8 cellular contexts compared by ENCODE assay signal in the genomic region with DNA sequence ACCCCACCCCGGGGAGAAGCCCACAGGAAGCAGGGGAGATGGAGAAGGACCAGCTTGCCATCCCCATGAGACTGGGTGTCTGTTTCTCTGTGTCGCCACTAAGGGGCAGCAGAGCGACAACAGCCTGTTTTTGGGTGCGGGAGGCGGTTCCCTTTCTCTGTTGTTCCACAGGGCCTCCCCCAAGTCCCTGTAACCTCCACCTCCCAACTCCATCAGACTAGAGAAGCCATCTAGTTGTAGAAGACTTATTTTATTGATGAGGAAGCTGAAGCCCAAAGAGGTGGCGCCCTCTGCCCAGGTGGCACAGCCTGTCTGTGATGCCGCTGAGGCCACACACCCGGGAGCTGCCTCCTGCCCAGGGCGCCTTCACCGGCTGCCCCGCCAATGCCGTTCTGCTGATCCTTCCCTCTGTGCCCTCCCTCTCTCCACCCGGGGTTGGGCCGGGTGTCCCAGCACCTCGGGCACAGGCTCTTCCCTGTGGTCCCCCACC. TPM values are rescaled to one million over a fixed set of nuclear protein-coding genes. Genes with fewer than 3 reads are reported as not detected.
A peak's percentile ranks its signal among the peaks of the same experiment; 100 is the strongest.
DNase-seq lines count a peak whose midpoint lies in the region; ATAC-seq and TF ChIP-seq lines count a peak whose summit lies in the region.
"Had no signal": no experiment of that assay in that cellular context is flagged by ENCODE, and none has a peak within 500 bp of the region (broad histone marks: within the 10 kb centered on the region; RNA-seq: fewer than 3 reads in every experiment).

No MANE protein-coding gene starts in this region.

- no peak for ATAC-seq in HG02885 (IDR thresholded peaks at IDR 0.05; ENCODE audit: poor library complexity, unreplicated experiment)

- H3K9me3 ChIP-seq in MG63 (no peaks in the 10 kb centered on the region), hepatocyte (ENCODE audit: low read depth) (no peaks in the 10 kb centered on the region)

- no peaks in the 10 kb centered on the region for H3K79me2 ChIP-seq in hepatocyte

- H3K27ac ChIP-seq in hepatocyte, result peak overlapping the region; percentile 22

- H3K27me3 ChIP-seq in MG63 (no peaks in the 10 kb centered on the region), hepatocyte (no peaks in the 10 kb centered on the region)

- no peaks in the 10 kb centered on the region for H3K9me2 ChIP-seq in hepatocyte (replicated peaks; ENCODE audit: insufficient read depth)

- H3K36me3 ChIP-seq in MG63 (no peaks in the 10 kb centered on the region), hepatocyte (replicated peaks; ENCODE audit: insufficient read depth, low read depth) (no peaks in the 10 kb centered on the region)

- DNase-seq in MG63, result peak; percentile 53
- peak in 4 of 5 experiments; percentile 48 to 74 (median 55) for DNase-seq in T-helper 2 cell
- peak in 50 of 58 donors; percentile 8 to 76 (median 42) for DNase-seq in anterior cingulate cortex (lab: John Stamatoyannopoulos, UW)
- DNase-seq in hepatocyte (ENCODE audit: low spot score), result peak; percentile 76
- DNase-seq in stimulated activated CD4-positive, alpha-beta T cell treated with anti-CD3 and anti-CD28 coated beads, Interleukin-15, amount 100 ng/mL, for 1 hour (ENCODE audit: low read depth in 1 of 2, low spot score in 1 of 2), result peak; percentile 40 to 49

- no peak overlapping the region for H2AFZ ChIP-seq in hepatocyte

- TF ChIP-seq CTCF in GM12873 (IDR thresholded peaks at IDR 0.05; ENCODE audit: insufficient read depth, low read depth, low read length, missing control alignments) (peak; percentile 92), hepatocyte (IDR thresholded peaks at IDR 0.05; ENCODE audit: poor library complexity) (peak; percentile 61)

- no peak overlapping the region for H3K4me2 ChIP-seq in hepatocyte

- no peaks in the 10 kb centered on the region for H4K20me1 ChIP-seq in hepatocyte (ENCODE audit: insufficient read depth, poor library complexity, severe bottlenecking)

- H3K4me3 ChIP-seq in MG63 (no peak overlapping the region), hepatocyte (no peak overlapping the region)

- WGBS in hepatocyte (ENCODE audit: low lambda C conversion rate, missing lambda C conversion rate), result 58% methylated on average over 15 of the region's 15 CpGs

- peaks cover 66% of the 10 kb centered on the region for H3K4me1 ChIP-seq in hepatocyte (ENCODE audit: insufficient read depth)

RNA-seq across cellular contexts. Expression of gene CCDC9B, which starts 3.9 kb away (rescaled TPM):
- total RNA-seq in MG63 (2014; rRNA removed; shearing (Covaris generic); ENCODE audit: low replicate concordance), result 4.0 and 8.2 TPM in 2 replicates
- 1.8 and 4.0 TPM in 2 replicates for total RNA-seq in hepatocyte
- polyA plus RNA-seq in hepatocyte, result 5.3 and 7.6 TPM in 2 replicates

RNA-seq across cellular contexts. Expression of gene PHGR1, which starts 6.2 kb away (rescaled TPM):
- not detected in 2 replicates for total RNA-seq in MG63 (2014; rRNA removed; shearing (Covaris generic); ENCODE audit: low replicate concordance)
- total RNA-seq in hepatocyte, result 49.8 and 76.1 TPM in 2 replicates
- polyA plus RNA-seq in hepatocyte, result 207 and 222 TPM in 2 replicates
- total RNA-seq: frontal cortex had no signal

RNA-seq across cellular contexts. Expression of gene DISP2, which starts 13.3 kb away (rescaled TPM):
- total RNA-seq in MG63 (2014; rRNA removed; shearing (Covaris generic); ENCODE audit: low replicate concordance), result 0.37 and 0.43 TPM in 2 replicates
- total RNA-seq in hepatocyte, result 0.12 and 1.0 TPM in 2 replicates
- 0.93 and 1.5 TPM in 2 replicates for polyA plus RNA-seq in hepatocyte

RNA-seq across cellular contexts. Expression of gene INAFM2, which starts 21.2 kb away (rescaled TPM):
- 8.9 and 9.6 TPM in 2 replicates for total RNA-seq in MG63 (2014; rRNA removed; shearing (Covaris generic); ENCODE audit: low replicate concordance)
- 13.7 and 14.4 TPM in 2 replicates for total RNA-seq in hepatocyte
- 17.4 and 19.5 TPM in 2 replicates for polyA plus RNA-seq in hepatocyte

RNA-seq across cellular contexts. Expression of gene PLCB2, which starts 36.9 kb away (rescaled TPM):
- not detected in 2 replicates for total RNA-seq in MG63 (2014; rRNA removed; shearing (Covaris generic); ENCODE audit: low replicate concordance)
- 1.0 and 1.7 TPM in 2 replicates for total RNA-seq in hepatocyte
- polyA plus RNA-seq in hepatocyte, result 4.4 and 4.9 TPM in 2 replicates

Comparison
In these comparisons a context has a peak if more than half of its experiments do, and no peak if none do; other contexts are left out.
1. RNA of gene PHGR1, which starts 6.2 kb away (total RNA-seq): 49.8 to 76.1 TPM in hepatocyte; not detected in MG63; every median in the first group is over 10 times any median in the second.
2. Peak in every context shown above with its lines, with median percentiles within 50 percentile points of each other: DNase-seq.